Comparison of ENCODE assay signal across 21 cellular contexts in the genomic region with DNA sequence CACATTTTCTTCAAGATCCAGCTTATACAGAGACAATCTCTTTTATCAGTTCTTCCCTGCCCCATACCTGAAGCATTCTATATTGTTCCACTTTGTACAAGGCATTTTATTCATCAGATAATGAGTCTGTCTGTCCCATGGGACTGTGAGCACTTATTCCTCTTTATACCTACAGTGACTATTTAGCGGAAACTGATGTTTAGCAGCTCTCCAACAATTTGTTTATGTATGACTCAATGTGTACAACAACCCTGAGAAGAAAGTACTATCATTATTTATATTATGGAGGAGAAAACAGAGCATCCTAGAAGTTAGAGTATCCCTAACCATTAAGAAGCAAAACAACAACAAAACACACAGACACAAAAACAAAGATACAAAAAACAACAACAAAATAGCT.
A peak's percentile ranks its signal among the peaks of the same experiment; 100 is the strongest.
DNase-seq lines count a peak whose midpoint lies in the region; ATAC-seq, FAIRE-seq and TF ChIP-seq lines count a peak whose summit lies in the region.
"Had no signal": no experiment of that assay in that cellular context is flagged by ENCODE, and none has a peak within 500 bp of the region (broad histone marks: within the 10 kb centered on the region; RNA-seq: fewer than 3 reads in every experiment).

No MANE protein-coding gene starts in this region.

- H3K27me3 ChIP-seq in smooth muscle cell (ENCODE audit: low read depth) = no peaks in the 10 kb centered on the region

- H3K4me1 Mint-ChIP-seq in chondrocyte (ENCODE audit: low read depth) = no peaks in the 10 kb centered on the region
- H3K4me1 Mint-ChIP-seq: H9, IgD-negative memory B cell had no signal

- H3K4me3 ChIP-seq in smooth muscle cell = no peak overlapping the region
- H3K4me3 ChIP-seq: A549 had no signal

- H3K9me3 Mint-ChIP-seq in chondrocyte (ENCODE audit: low read depth) = no peaks in the 10 kb centered on the region
- H3K9me3 Mint-ChIP-seq: CD4-positive, alpha-beta T cell; H9 had no signal

- H3K36me3 Mint-ChIP-seq in chondrocyte (ENCODE audit: low read depth) = no peaks in the 10 kb centered on the region
- H3K36me3 Mint-ChIP-seq: IgD-negative memory B cell had no signal

- H3K9me3 ChIP-seq in smooth muscle cell (replicated peaks; ENCODE audit: low read depth) = no peaks in the 10 kb centered on the region
- H3K9me3 ChIP-seq: A549 had no signal

- no peak overlapping the region for H3K9ac ChIP-seq in smooth muscle cell (ENCODE audit: low read depth)

- no peaks in the 10 kb centered on the region for H3K4me1 ChIP-seq in smooth muscle cell (ENCODE audit: low read depth)
- H3K4me1 ChIP-seq: A549 had no signal

- WGBS in smooth muscle cell (ENCODE audit: low lambda C conversion rate) = 47% methylated on average over 1 of the region's 1 CpG

- peak overlapping the region; percentile 28 for H3K4me2 ChIP-seq in smooth muscle cell
- H3K4me2 ChIP-seq: A549 had no signal

- H3K4me3 Mint-ChIP-seq in chondrocyte (ENCODE audit: unreplicated experiment) = no peak overlapping the region
- H3K4me3 Mint-ChIP-seq: CD4-positive, alpha-beta T cell; H9; IgD-negative memory B cell had no signal

- DNase-seq in DMS53 (lab: John Stamatoyannopoulos, UW) = peak; percentile 3
- no peak for DNase-seq in DMS53 treated with DMSO at 0.1 percent for 48 hours (lab: John Stamatoyannopoulos, UW; ENCODE audit: unreplicated experiment)
- peak; percentile 26 for DNase-seq in H4 (ENCODE audit: low spot score)
- DNase-seq in smooth muscle cell (lab: John Stamatoyannopoulos, UW; ENCODE audit: unreplicated experiment) = no peak
- DNase-seq in chondrocyte (ENCODE audit: low spot score) = no peak
- no peak for DNase-seq in COLO668 (lab: John Stamatoyannopoulos, UW; ENCODE audit: unreplicated experiment)
- DNase-seq: AML-193; Calu3; CD4-positive, alpha-beta T cell; GDM1; GOT3; H9 had no signal

- H2AFZ ChIP-seq in smooth muscle cell (ENCODE audit: low read depth) = no peak overlapping the region

- no peaks in the 10 kb centered on the region for H3F3A ChIP-seq in smooth muscle cell (ENCODE audit: low read depth)

- peak; percentile 98 for FAIRE-seq in endometrium (lab: Jason Lieb, UNC)
- FAIRE-seq: A549, GM12892, GM18507, HepG2 had no signal

- H3K36me3 ChIP-seq in smooth muscle cell (ENCODE audit: low read depth) = no peaks in the 10 kb centered on the region

- no peaks in the 10 kb centered on the region for H4K20me1 ChIP-seq in smooth muscle cell (ENCODE audit: low read depth)

- no peak for TF ChIP-seq CTCF in smooth muscle cell (IDR thresholded peaks at IDR 0.05; ENCODE audit: borderline replicate concordance, insufficient read depth, poor library complexity, severe bottlenecking)
- TF ChIP-seq CTCF in chondrocyte (IDR thresholded peaks at IDR 0.05) = no peak

- H3K79me2 ChIP-seq in smooth muscle cell (ENCODE audit: low read depth) = no peaks in the 10 kb centered on the region

- no peak overlapping the region for H3K27ac Mint-ChIP-seq in chondrocyte (ENCODE audit: unreplicated experiment)
- H3K27ac Mint-ChIP-seq: CD4-positive, alpha-beta T cell; H9; IgD-negative memory B cell had no signal

- no peak overlapping the region for H3K27ac ChIP-seq in smooth muscle cell (ENCODE audit: low read depth)
- H3K27ac ChIP-seq: 22Rv1, A549, C4-2B had no signal

- no peak for ATAC-seq in GM19397 (IDR thresholded peaks at IDR 0.05; ENCODE audit: unreplicated experiment)
- ATAC-seq: A549, HepG2 had no signal

- no peaks in the 10 kb centered on the region for H3K27me3 Mint-ChIP-seq in chondrocyte (ENCODE audit: low read depth)
- H3K27me3 Mint-ChIP-seq: IgD-negative memory B cell had no signal

Comparison
In these comparisons a context has a peak if more than half of its experiments do, and no peak if none do; other contexts are left out.
1. DNase-seq: peak in DMS53 (single experiment) and H4 (single experiment); none in DMS53 treated with DMSO at 0.1 percent for 48 hours (single experiment), smooth muscle cell (single experiment), chondrocyte (single experiment) and COLO668 (single experiment).